18 cellular contexts compared by ENCODE assay signal in the genomic region with DNA sequence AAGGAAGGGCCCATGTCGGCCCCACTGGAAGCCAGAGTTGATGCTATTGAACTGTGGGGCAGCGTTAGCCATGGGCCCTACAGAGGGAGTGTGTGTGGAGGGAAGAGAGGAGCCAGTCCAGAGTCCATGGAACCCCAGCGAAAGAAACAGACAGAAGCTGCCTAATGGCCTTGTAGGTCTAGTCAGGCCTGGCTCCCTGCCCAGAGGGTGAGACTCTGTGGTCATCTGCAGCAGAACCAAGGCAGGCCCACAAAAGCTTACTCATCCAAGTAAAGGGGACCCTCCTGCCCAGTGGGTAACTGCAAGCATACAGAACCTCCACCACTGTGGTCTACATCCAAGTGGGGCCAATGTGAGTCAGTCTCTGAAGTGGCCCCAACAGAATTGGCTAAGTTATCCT.
A peak's percentile ranks its signal among the peaks of the same experiment; 100 is the strongest.
DNase-seq lines count a peak whose midpoint lies in the region; ATAC-seq and TF ChIP-seq lines count a peak whose summit lies in the region.
"Had no signal": no experiment of that assay in that cellular context is flagged by ENCODE, and none has a peak within 500 bp of the region (broad histone marks: within the 10 kb centered on the region; RNA-seq: fewer than 3 reads in every experiment).

No MANE protein-coding gene starts in this region.

- no peak overlapping the region for H3K4me3 Mint-ChIP-seq in natural killer cell treated with Interleukin-12 subunit alpha and Interleukin-12 subunit beta and Interleukin-15 and Interleukin-18, amount 100 ng/mL, for 72 hours
- H3K4me3 Mint-ChIP-seq in natural killer cell, result no peak overlapping the region

- H3K4me3 ChIP-seq in hepatocyte, result no peak overlapping the region
- H3K4me3 ChIP-seq: lower lobe of right lung, smooth muscle cell had no signal

- H3K4me2 ChIP-seq in hepatocyte, result no peak overlapping the region
- H3K4me2 ChIP-seq: smooth muscle cell had no signal

- 82% methylated on average over 3 of the region's 3 CpGs for WGBS in hepatocyte (ENCODE audit: low lambda C conversion rate, missing lambda C conversion rate)

- H3K27me3 ChIP-seq in hepatocyte, result no peaks in the 10 kb centered on the region

- H3K27ac ChIP-seq in angular gyrus (ENCODE audit: low read depth, low read length), result peak overlapping the region; percentile 43
- no peak overlapping the region for H3K27ac ChIP-seq in hepatocyte
- H3K27ac ChIP-seq: lower lobe of right lung had no signal

- H3K4me1 ChIP-seq in hepatocyte (ENCODE audit: insufficient read depth), result no peaks in the 10 kb centered on the region

- no peaks in the 10 kb centered on the region for H3K36me3 Mint-ChIP-seq in natural killer cell treated with Interleukin-12 subunit alpha and Interleukin-12 subunit beta and Interleukin-15 and Interleukin-18, amount 100 ng/mL, for 72 hours
- no peaks in the 10 kb centered on the region for H3K36me3 Mint-ChIP-seq in natural killer cell
- H3K36me3 Mint-ChIP-seq: activated naive CD4-positive, alpha-beta T cell treated with anti-CD3 and anti-CD28 coated beads, Interleukin-2, amount 50 U/mL, for 72 hours had no signal

- H3K9me2 ChIP-seq in hepatocyte (replicated peaks; ENCODE audit: insufficient read depth), result no peaks in the 10 kb centered on the region

- no peaks in the 10 kb centered on the region for H3K9me3 Mint-ChIP-seq in natural killer cell treated with Interleukin-12 subunit alpha and Interleukin-12 subunit beta and Interleukin-15 and Interleukin-18, amount 100 ng/mL, for 72 hours
- peaks cover 0 to 6% of the 10 kb centered on the region in 2 donors for H3K9me3 Mint-ChIP-seq in natural killer cell
- H3K9me3 Mint-ChIP-seq: activated naive CD4-positive, alpha-beta T cell treated with anti-CD3 and anti-CD28 coated beads, Interleukin-2, amount 50 U/mL, for 72 hours had no signal

- no peak overlapping the region for H2AFZ ChIP-seq in hepatocyte

- H3K27me3 Mint-ChIP-seq in natural killer cell treated with Interleukin-12 subunit alpha and Interleukin-12 subunit beta and Interleukin-15 and Interleukin-18, amount 100 ng/mL, for 72 hours, result peaks cover 6 to 14% of the 10 kb centered on the region in 2 donors
- peaks cover 3 to 9% of the 10 kb centered on the region in 2 donors for H3K27me3 Mint-ChIP-seq in natural killer cell (ENCODE audit: low read depth in 2 of 2)

- TF ChIP-seq CTCF in natural killer cell (IDR thresholded peaks at IDR 0.05) (no peak), hepatocyte (IDR thresholded peaks at IDR 0.05; ENCODE audit: poor library complexity) (no peak), omental fat pad (IDR thresholded peaks at IDR 0.05) (no peak)

- H3K27ac Mint-ChIP-seq in natural killer cell treated with Interleukin-12 subunit alpha and Interleukin-12 subunit beta and Interleukin-15 and Interleukin-18, amount 100 ng/mL, for 72 hours, result no peak overlapping the region
- H3K27ac Mint-ChIP-seq in natural killer cell, result no peak overlapping the region
- H3K27ac Mint-ChIP-seq: activated naive CD4-positive, alpha-beta T cell treated with anti-CD3 and anti-CD28 coated beads, Interleukin-2, amount 50 U/mL, for 72 hours had no signal

- H3K4me1 Mint-ChIP-seq in natural killer cell treated with Interleukin-12 subunit alpha and Interleukin-12 subunit beta and Interleukin-15 and Interleukin-18, amount 100 ng/mL, for 72 hours (ENCODE audit: low read depth in 2 of 2), result no peaks in the 10 kb centered on the region
- H3K4me1 Mint-ChIP-seq in natural killer cell, result no peaks in the 10 kb centered on the region

- H4K20me1 ChIP-seq in hepatocyte (ENCODE audit: insufficient read depth, poor library complexity, severe bottlenecking), result no peaks in the 10 kb centered on the region

- no peaks in the 10 kb centered on the region for H3K9me3 ChIP-seq in hepatocyte (ENCODE audit: low read depth)
- H3K9me3 ChIP-seq: lower lobe of right lung had no signal

- no peak for DNase-seq in natural killer cell treated with Interleukin-12 subunit alpha and Interleukin-12 subunit beta and Interleukin-15 and Interleukin-18, amount 100 ng/mL, for 72 hours (ENCODE audit: low spot score)
- DNase-seq in natural killer cell (no peak), hepatocyte (ENCODE audit: low spot score) (peak; percentile 23), occipital lobe (lab: John Stamatoyannopoulos, UW) (no peak), NCI-H1417 treated with DMSO at 0.1 percent for 48 hours (lab: John Stamatoyannopoulos, UW) (no peak), omental fat pad (ENCODE audit: low spot score) (no peak)
- DNase-seq: ACHN; activated CD4-positive, alpha-beta T cell treated with anti-CD3 and anti-CD28 coated beads for 1 hour; KBM-7; lower lobe of right lung; NCI-H1436 treated with DMSO at 0.1 percent for 48 hours; NCI-H524 treated with DMSO at 0.1 percent for 48 hours; RPMI8226; T-helper 1 cell had no signal

- no peaks in the 10 kb centered on the region for H3K79me2 ChIP-seq in hepatocyte

- peak; percentile 24 to 64 for ATAC-seq in natural killer cell treated with Interleukin-12 subunit alpha and Interleukin-12 subunit beta and Interleukin-15 and Interleukin-18, amount 100 ng/mL, for 72 hours
- ATAC-seq in natural killer cell, result no peak
- no peak for ATAC-seq in HG02763 (IDR thresholded peaks at IDR 0.05; ENCODE audit: unreplicated experiment)
- ATAC-seq in omental fat pad (ENCODE audit: low FRiP score), result no peak
- ATAC-seq: activated naive CD4-positive, alpha-beta T cell treated with anti-CD3 and anti-CD28 coated beads, Interleukin-2, amount 50 U/mL, for 72 hours; lower lobe of right lung had no signal

- H3K36me3 ChIP-seq in hepatocyte (replicated peaks; ENCODE audit: insufficient read depth, low read depth), result no peaks in the 10 kb centered on the region
- H3K36me3 ChIP-seq: lower lobe of right lung had no signal

- intact Hi-C loops in natural killer cell (cut with micrococcal nuclease), result no loop called here

Comparison
In these comparisons a context has a peak if more than half of its experiments do, and no peak if none do; other contexts are left out.
1. ATAC-seq: peak in natural killer cell treated with Interleukin-12 subunit alpha and Interleukin-12 subunit beta and Interleukin-15 and Interleukin-18, amount 100 ng/mL, for 72 hours (2 of 2); none in natural killer cell (0 of 3), HG02763 (single experiment) and omental fat pad (single experiment).